Comparison of ENCODE assay signal across 25 cellular contexts in genomic region chr15:73522011-73522410, GRCh38.
"Had no signal": no experiment of that assay in that cellular context is flagged by ENCODE, and none has a peak within 500 bp of the region (broad histone marks: within the 10 kb centered on the region; RNA-seq: fewer than 3 reads in every experiment).

No MANE protein-coding gene starts in this region.

- H3K4me3 ChIP-seq: ascending aorta, body of pancreas, K562, SJSA1 had no signal

- DNase-seq: activated CD4-positive, alpha-beta T cell treated with anti-CD3 and anti-CD28 coated beads for 36 hours; activated CD4-positive, alpha-beta T cell treated with anti-CD3 and anti-CD28 coated beads, Interleukin-2, amount 10 ng/mL, durations not matched to agents 7 days and 5 days; activated CD4-positive, alpha-beta T cell treated with anti-CD3 and anti-CD28 coated beads, Interleukin-2, amount 50 U/mL, for 48 hours; activated CD8-positive, alpha-beta T cell treated with anti-CD3 and anti-CD28 coated beads, Interleukin-2, amount 10 ng/mL, durations not matched to agents 7 days and 5 days; activated gamma-delta T cell; activated naive CD4-positive, alpha-beta T cell treated with Interleukin-2 at 50 U/mL for 16 hours; activated naive CD8-positive, alpha-beta T cell treated with anti-CD3 and anti-CD28 coated beads, Interleukin-2, amount 10 ng/mL, durations not matched to agents 7 days and 5 days; activated T-cell treated with anti-CD3 and anti-CD28 coated beads, Interleukin-2, amount 50 U/mL, for 24 hours; amygdala; body of pancreas; IMR-90; NCI-H1105; NCI-H1417 treated with DMSO at 0.1 percent for 48 hours; NCI-H1930; NCI-H2081 treated with DMSO at 0.1 percent for 48 hours; NCI-H226; NCI-H446 treated with DMSO at 0.1 percent for 48 hours; NCI-H524 treated with DMSO at 0.1 percent for 48 hours; SHP77 treated with DMSO at 0.1 percent for 48 hours; SK-N-SH had no signal

- H3K9me3 ChIP-seq: ascending aorta, body of pancreas, SJSA1, SK-N-SH had no signal

- FAIRE-seq: K562, TTC549 had no signal

- H3K36me3 ChIP-seq: ascending aorta, SJSA1 had no signal

- H3K9ac ChIP-seq: SK-N-SH had no signal

- ATAC-seq: activated CD4-positive, alpha-beta T cell treated with anti-CD3 and anti-CD28 coated beads for 36 hours; activated CD8-positive, alpha-beta T cell treated with anti-CD3 and anti-CD28 coated beads, Interleukin-2, amount 10 ng/mL, durations not matched to agents 7 days and 5 days; body of pancreas; K562; Panc1 had no signal

- H3K4me1 ChIP-seq: ascending aorta, body of pancreas, SJSA1 had no signal

- H3K27me3 ChIP-seq: ascending aorta, body of pancreas had no signal

- H3K27ac ChIP-seq: ascending aorta, body of pancreas, SJSA1 had no signal

- H3K4me2 ChIP-seq: SK-N-SH had no signal
